1 cellular context compared by ENCODE assay signal in the genomic region with DNA sequence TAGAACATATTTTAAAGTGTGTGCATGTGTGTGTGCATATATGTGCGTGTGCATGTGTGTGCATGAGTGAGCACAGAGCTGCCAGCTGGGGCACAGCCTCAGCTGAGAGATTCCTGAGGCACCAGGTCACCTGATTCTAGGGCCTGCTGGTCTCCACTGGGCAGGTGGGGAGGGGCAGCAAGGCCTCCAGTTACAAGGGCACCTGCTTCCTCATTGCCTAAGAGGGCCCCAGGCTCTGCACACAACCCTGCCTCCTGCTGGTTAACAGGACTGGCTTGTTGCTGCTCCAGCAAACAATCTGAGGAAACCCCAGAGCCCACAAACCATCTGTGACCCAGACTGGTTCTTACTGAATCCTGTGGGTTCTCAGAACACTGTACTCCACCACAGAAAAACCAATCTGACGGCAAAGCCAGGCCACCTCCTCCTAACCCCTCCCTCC.
TF ChIP-seq lines count a peak whose summit lies in the region.

No MANE protein-coding gene starts in this region.

TF ChIP-seq in HEK293, 187 proteins besides CTCF, POLR2A, EP300 and RAD21 (continued from another document and continues in another):
- TF ChIP-seq, protein P1, sequence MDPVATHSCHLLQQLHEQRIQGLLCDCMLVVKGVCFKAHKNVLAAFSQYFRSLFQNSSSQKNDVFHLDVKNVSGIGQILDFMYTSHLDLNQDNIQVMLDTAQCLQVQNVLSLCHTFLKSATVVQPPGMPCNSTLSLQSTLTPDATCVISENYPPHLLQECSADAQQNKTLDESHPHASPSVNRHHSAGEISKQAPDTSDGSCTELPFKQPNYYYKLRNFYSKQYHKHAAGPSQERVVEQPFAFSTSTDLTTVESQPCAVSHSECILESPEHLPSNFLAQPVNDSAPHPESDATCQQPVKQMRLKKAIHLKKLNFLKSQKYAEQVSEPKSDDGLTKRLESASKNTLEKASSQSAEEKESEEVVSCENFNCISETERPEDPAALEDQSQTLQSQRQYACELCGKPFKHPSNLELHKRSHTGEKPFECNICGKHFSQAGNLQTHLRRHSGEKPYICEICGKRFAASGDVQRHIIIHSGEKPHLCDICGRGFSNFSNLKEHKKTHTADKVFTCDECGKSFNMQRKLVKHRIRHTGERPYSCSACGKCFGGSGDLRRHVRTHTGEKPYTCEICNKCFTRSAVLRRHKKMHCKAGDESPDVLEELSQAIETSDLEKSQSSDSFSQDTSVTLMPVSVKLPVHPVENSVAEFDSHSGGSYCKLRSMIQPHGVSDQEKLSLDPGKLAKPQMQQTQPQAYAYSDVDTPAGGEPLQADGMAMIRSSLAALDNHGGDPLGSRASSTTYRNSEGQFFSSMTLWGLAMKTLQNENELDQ (tag by site-specific recombination; IDR thresholded peaks at IDR 0.05; ENCODE audit: low read depth) = no peak
- TF ChIP-seq, protein P2, sequence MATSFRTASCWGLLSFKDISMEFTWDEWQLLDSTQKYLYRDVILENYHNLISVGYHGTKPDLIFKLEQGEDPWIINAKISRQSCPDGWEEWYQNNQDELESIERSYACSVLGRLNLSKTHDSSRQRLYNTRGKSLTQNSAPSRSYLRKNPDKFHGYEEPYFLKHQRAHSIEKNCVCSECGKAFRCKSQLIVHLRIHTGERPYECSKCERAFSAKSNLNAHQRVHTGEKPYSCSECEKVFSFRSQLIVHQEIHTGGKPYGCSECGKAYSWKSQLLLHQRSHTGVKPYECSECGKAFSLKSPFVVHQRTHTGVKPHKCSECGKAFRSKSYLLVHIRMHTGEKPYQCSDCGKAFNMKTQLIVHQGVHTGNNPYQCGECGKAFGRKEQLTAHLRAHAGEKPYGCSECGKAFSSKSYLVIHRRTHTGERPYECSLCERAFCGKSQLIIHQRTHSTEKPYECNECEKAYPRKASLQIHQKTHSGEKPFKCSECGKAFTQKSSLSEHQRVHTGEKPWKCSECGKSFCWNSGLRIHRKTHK (tag by site-specific recombination; IDR thresholded peaks at IDR 0.05) = no peak
- TF ChIP-seq, protein P3, sequence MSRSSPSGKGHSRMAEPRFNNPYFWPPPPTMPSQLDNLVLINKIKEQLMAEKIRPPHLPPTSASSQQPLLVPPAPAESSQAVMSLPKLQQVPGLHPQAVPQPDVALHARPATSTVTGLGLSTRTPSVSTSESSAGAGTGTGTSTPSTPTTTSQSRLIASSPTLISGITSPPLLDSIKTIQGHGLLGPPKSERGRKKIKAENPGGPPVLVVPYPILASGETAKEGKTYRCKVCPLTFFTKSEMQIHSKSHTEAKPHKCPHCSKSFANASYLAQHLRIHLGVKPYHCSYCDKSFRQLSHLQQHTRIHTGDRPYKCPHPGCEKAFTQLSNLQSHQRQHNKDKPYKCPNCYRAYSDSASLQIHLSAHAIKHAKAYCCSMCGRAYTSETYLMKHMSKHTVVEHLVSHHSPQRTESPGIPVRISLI (tag by site-specific recombination; IDR thresholded peaks at IDR 0.05) = no peak
- no peak for TF ChIP-seq SALL2 (tag by site-specific recombination; IDR thresholded peaks at IDR 0.05; ENCODE audit: borderline replicate concordance)
- TF ChIP-seq ZNF394 (tag by site-specific recombination; IDR thresholded peaks at IDR 0.05; ENCODE audit: borderline replicate concordance) = peak; percentile 29; the same call in 1 of the 2 replicates
- TF ChIP-seq ZNF391 (tag by site-specific recombination; IDR thresholded peaks at IDR 0.05; ENCODE audit: borderline replicate concordance, low read depth) = no peak
- peak; percentile 51; the same call in 1 of the 2 replicates for TF ChIP-seq ZNF600 (tag by site-specific recombination; IDR thresholded peaks at IDR 0.05)
- TF ChIP-seq, protein P4, sequence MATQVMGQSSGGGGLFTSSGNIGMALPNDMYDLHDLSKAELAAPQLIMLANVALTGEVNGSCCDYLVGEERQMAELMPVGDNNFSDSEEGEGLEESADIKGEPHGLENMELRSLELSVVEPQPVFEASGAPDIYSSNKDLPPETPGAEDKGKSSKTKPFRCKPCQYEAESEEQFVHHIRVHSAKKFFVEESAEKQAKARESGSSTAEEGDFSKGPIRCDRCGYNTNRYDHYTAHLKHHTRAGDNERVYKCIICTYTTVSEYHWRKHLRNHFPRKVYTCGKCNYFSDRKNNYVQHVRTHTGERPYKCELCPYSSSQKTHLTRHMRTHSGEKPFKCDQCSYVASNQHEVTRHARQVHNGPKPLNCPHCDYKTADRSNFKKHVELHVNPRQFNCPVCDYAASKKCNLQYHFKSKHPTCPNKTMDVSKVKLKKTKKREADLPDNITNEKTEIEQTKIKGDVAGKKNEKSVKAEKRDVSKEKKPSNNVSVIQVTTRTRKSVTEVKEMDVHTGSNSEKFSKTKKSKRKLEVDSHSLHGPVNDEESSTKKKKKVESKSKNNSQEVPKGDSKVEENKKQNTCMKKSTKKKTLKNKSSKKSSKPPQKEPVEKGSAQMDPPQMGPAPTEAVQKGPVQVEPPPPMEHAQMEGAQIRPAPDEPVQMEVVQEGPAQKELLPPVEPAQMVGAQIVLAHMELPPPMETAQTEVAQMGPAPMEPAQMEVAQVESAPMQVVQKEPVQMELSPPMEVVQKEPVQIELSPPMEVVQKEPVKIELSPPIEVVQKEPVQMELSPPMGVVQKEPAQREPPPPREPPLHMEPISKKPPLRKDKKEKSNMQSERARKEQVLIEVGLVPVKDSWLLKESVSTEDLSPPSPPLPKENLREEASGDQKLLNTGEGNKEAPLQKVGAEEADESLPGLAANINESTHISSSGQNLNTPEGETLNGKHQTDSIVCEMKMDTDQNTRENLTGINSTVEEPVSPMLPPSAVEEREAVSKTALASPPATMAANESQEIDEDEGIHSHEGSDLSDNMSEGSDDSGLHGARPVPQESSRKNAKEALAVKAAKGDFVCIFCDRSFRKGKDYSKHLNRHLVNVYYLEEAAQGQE (tag by site-specific recombination; IDR thresholded peaks at IDR 0.05) = no peak
- no peak for TF ChIP-seq ZNF76 (tag by site-specific recombination; IDR thresholded peaks at IDR 0.05; ENCODE audit: borderline replicate concordance, low read depth)
- TF ChIP-seq GLIS1 (tag by site-specific recombination; IDR thresholded peaks at IDR 0.05) = no peak
- no peak for TF ChIP-seq ZFP37 (tag by site-specific recombination; IDR thresholded peaks at IDR 0.05)
- TF ChIP-seq ZXDB (tag by site-specific recombination; IDR thresholded peaks at IDR 0.05) = no peak
- TF ChIP-seq ZSCAN30 (tag by site-specific recombination; IDR thresholded peaks at IDR 0.05) = peak; percentile 27; the same call in 1 of the 2 replicates
- no peak for TF ChIP-seq ZNF510 (tag by site-specific recombination; IDR thresholded peaks at IDR 0.05; ENCODE audit: insufficient replicate concordance)
- no peak for TF ChIP-seq ZNF157 (tag by site-specific recombination; IDR thresholded peaks at IDR 0.05)
- no peak; the same call in 1 of the 2 replicates for TF ChIP-seq ZNF629 (tag by site-specific recombination; IDR thresholded peaks at IDR 0.05)
- TF ChIP-seq, protein P5, sequence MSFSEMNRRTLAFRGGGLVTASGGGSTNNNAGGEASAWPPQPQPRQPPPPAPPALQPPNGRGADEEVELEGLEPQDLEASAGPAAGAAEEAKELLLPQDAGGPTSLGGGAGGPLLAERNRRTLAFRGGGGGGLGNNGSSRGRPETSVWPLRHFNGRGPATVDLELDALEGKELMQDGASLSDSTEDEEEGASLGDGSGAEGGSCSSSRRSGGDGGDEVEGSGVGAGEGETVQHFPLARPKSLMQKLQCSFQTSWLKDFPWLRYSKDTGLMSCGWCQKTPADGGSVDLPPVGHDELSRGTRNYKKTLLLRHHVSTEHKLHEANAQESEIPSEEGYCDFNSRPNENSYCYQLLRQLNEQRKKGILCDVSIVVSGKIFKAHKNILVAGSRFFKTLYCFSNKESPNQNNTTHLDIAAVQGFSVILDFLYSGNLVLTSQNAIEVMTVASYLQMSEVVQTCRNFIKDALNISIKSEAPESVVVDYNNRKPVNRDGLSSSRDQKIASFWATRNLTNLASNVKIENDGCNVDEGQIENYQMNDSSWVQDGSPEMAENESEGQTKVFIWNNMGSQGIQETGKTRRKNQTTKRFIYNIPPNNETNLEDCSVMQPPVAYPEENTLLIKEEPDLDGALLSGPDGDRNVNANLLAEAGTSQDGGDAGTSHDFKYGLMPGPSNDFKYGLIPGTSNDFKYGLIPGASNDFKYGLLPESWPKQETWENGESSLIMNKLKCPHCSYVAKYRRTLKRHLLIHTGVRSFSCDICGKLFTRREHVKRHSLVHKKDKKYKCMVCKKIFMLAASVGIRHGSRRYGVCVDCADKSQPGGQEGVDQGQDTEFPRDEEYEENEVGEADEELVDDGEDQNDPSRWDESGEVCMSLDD (tag by site-specific recombination; IDR thresholded peaks at IDR 0.05) = no peak
- TF ChIP-seq ZSCAN23 (tag by site-specific recombination; IDR thresholded peaks at IDR 0.05) = no peak
- TF ChIP-seq, protein P6, sequence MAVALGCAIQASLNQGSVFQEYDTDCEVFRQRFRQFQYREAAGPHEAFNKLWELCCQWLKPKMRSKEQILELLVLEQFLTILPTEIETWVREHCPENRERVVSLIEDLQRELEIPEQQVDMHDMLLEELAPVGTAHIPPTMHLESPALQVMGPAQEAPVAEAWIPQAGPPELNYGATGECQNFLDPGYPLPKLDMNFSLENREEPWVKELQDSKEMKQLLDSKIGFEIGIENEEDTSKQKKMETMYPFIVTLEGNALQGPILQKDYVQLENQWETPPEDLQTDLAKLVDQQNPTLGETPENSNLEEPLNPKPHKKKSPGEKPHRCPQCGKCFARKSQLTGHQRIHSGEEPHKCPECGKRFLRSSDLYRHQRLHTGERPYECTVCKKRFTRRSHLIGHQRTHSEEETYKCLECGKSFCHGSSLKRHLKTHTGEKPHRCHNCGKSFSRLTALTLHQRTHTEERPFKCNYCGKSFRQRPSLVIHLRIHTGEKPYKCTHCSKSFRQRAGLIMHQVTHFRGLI (tag by site-specific recombination; IDR thresholded peaks at IDR 0.05) = no peak
- 0 out of 2 replicates have a peak, but pooled peaks have one; percentile 39 for TF ChIP-seq ZNF785 (tag by site-specific recombination; IDR thresholded peaks at IDR 0.05)
- TF ChIP-seq SCRT1 (tag by site-specific recombination; IDR thresholded peaks at IDR 0.05; ENCODE audit: borderline replicate concordance) = peak; percentile 56
- TF ChIP-seq ZNF558 (tag by site-specific recombination; IDR thresholded peaks at IDR 0.05) = no peak
- TF ChIP-seq SP3 (tag by site-specific recombination; IDR thresholded peaks at IDR 0.05) = no peak
- no peak for TF ChIP-seq ZNF175 (tag by site-specific recombination; IDR thresholded peaks at IDR 0.05)
- TF ChIP-seq, protein P7, sequence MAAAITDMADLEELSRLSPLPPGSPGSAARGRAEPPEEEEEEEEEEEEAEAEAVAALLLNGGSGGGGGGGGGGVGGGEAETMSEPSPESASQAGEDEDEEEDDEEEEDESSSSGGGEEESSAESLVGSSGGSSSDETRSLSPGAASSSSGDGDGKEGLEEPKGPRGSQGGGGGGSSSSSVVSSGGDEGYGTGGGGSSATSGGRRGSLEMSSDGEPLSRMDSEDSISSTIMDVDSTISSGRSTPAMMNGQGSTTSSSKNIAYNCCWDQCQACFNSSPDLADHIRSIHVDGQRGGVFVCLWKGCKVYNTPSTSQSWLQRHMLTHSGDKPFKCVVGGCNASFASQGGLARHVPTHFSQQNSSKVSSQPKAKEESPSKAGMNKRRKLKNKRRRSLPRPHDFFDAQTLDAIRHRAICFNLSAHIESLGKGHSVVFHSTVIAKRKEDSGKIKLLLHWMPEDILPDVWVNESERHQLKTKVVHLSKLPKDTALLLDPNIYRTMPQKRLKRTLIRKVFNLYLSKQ (tag by site-specific recombination; IDR thresholded peaks at IDR 0.05; ENCODE audit: borderline replicate concordance) = no peak
- TF ChIP-seq YY2 (tag by site-specific recombination; IDR thresholded peaks at IDR 0.05) = no peak
- no peak for TF ChIP-seq ZNF768 (tag by site-specific recombination; IDR thresholded peaks at IDR 0.05)
- TF ChIP-seq, protein P8, sequence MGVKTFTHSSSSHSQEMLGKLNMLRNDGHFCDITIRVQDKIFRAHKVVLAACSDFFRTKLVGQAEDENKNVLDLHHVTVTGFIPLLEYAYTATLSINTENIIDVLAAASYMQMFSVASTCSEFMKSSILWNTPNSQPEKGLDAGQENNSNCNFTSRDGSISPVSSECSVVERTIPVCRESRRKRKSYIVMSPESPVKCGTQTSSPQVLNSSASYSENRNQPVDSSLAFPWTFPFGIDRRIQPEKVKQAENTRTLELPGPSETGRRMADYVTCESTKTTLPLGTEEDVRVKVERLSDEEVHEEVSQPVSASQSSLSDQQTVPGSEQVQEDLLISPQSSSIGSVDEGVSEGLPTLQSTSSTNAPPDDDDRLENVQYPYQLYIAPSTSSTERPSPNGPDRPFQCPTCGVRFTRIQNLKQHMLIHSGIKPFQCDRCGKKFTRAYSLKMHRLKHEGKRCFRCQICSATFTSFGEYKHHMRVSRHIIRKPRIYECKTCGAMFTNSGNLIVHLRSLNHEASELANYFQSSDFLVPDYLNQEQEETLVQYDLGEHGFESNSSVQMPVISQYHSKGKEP (tag by site-specific recombination; IDR thresholded peaks at IDR 0.05) = 0 out of 2 replicates have a peak, but pooled peaks have one; percentile 39
- no peak for TF ChIP-seq MZF1 (tag by site-specific recombination; IDR thresholded peaks at IDR 0.05; ENCODE audit: borderline replicate concordance)
- peak; percentile 94 for TF ChIP-seq ZSCAN16 (tag by site-specific recombination; IDR thresholded peaks at IDR 0.05)
- peak; percentile 58; the same call in 1 of the 2 replicates for TF ChIP-seq ZNF24 (tag by site-specific recombination; IDR thresholded peaks at IDR 0.05)
- no peak for TF ChIP-seq ZNF664 (tag by site-specific recombination; IDR thresholded peaks at IDR 0.05)
- no peak for TF ChIP-seq REPIN1 (tag by site-specific recombination; IDR thresholded peaks at IDR 0.05; ENCODE audit: low read depth)
- TF ChIP-seq ZNF146 (tag by site-specific recombination; IDR thresholded peaks at IDR 0.05) = no peak
- TF ChIP-seq, protein P9, sequence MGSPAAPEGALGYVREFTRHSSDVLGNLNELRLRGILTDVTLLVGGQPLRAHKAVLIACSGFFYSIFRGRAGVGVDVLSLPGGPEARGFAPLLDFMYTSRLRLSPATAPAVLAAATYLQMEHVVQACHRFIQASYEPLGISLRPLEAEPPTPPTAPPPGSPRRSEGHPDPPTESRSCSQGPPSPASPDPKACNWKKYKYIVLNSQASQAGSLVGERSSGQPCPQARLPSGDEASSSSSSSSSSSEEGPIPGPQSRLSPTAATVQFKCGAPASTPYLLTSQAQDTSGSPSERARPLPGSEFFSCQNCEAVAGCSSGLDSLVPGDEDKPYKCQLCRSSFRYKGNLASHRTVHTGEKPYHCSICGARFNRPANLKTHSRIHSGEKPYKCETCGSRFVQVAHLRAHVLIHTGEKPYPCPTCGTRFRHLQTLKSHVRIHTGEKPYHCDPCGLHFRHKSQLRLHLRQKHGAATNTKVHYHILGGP (tag by site-specific recombination; IDR thresholded peaks at IDR 0.05) = no peak
- TF ChIP-seq KLF9 (tag by site-specific recombination; IDR thresholded peaks at IDR 0.05; ENCODE audit: low read depth) = no peak
- TF ChIP-seq ZFP69B (tag by site-specific recombination; IDR thresholded peaks at IDR 0.05) = peak; percentile 56; the same call in 1 of the 2 replicates
- TF ChIP-seq ZNF426 (tag by site-specific recombination; IDR thresholded peaks at IDR 0.05) = no peak
- peak; percentile 84 for TF ChIP-seq SCRT2 (tag by site-specific recombination; IDR thresholded peaks at IDR 0.05)
- TF ChIP-seq ZNF624 (tag by site-specific recombination; IDR thresholded peaks at IDR 0.05) = no peak
- no peak for TF ChIP-seq GLI2 (tag by site-specific recombination; IDR thresholded peaks at IDR 0.05; ENCODE audit: borderline replicate concordance, low read depth)
- no peak for TF ChIP-seq SP2 (tag by site-specific recombination; IDR thresholded peaks at IDR 0.05)
- no peak for TF ChIP-seq ZNF548 (tag by site-specific recombination; IDR thresholded peaks at IDR 0.05)
